In the genomic region with DNA sequence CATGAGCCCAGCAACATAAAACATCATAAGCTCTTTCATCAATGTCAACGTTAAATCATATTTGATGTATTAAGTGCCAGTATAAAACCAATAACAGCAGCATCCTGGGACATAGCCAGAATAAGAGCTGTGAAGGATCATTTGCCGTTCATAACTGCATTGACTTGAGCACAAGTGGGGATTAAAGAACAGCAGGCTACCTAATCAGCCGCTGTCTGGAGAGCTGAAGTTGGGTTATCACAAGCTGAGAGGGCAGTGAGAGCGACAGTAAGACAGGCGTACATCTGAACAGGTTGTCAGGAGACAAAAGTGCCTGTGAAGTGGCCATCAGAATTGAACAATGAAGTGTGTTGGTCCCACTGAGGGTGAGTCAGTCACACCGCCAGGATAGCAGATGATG, we compare ENCODE assay signal across 11 cellular contexts.
"Had no signal": no experiment of that assay in that cellular context is flagged by ENCODE, and none has a peak within 500 bp of the region (broad histone marks: within the 10 kb centered on the region; RNA-seq: fewer than 3 reads in every experiment).

No MANE protein-coding gene starts in this region.

- H3K4me1 ChIP-seq: colonic mucosa, tibial artery, vagina had no signal

- H3K27ac ChIP-seq: colonic mucosa, foreskin keratinocyte, neutrophil, tibial artery, vagina had no signal

- H3K27me3 ChIP-seq: colonic mucosa, foreskin keratinocyte, neutrophil, tibial artery, vagina had no signal

- H3K9me3 ChIP-seq: colonic mucosa, neutrophil, tibial artery, vagina had no signal

- H3K36me3 Mint-ChIP-seq: activated naive CD4-positive, alpha-beta T cell treated with anti-CD3 and anti-CD28 coated beads, Interleukin-2, amount 10 ng/mL, durations not matched to agents 7 days and 5 days had no signal

- H3K27ac Mint-ChIP-seq: activated naive CD4-positive, alpha-beta T cell treated with anti-CD3 and anti-CD28 coated beads, Interleukin-2, amount 10 ng/mL, durations not matched to agents 7 days and 5 days had no signal

- H3K4me3 Mint-ChIP-seq: activated naive CD4-positive, alpha-beta T cell treated with anti-CD3 and anti-CD28 coated beads, Interleukin-2, amount 10 ng/mL, durations not matched to agents 7 days and 5 days had no signal

- H3K4me1 Mint-ChIP-seq: activated naive CD4-positive, alpha-beta T cell treated with anti-CD3 and anti-CD28 coated beads, Interleukin-2, amount 10 ng/mL, durations not matched to agents 7 days and 5 days had no signal

- H3K36me3 ChIP-seq: colonic mucosa, neutrophil, tibial artery, vagina had no signal

- DNase-seq: activated naive CD4-positive, alpha-beta T cell treated with anti-CD3 and anti-CD28 coated beads, Interleukin-2, amount 10 ng/mL, durations not matched to agents 7 days and 5 days; colonic mucosa; foreskin keratinocyte; left colon; midbrain; right cardiac atrium; tibial artery had no signal

- H3K4me3 ChIP-seq: colonic mucosa, lung, smooth muscle cell, tibial artery, vagina had no signal

- H3K27me3 Mint-ChIP-seq: activated naive CD4-positive, alpha-beta T cell treated with anti-CD3 and anti-CD28 coated beads, Interleukin-2, amount 10 ng/mL, durations not matched to agents 7 days and 5 days had no signal

- ATAC-seq: foreskin keratinocyte, left colon, right cardiac atrium had no signal
